Comparison of ENCODE assay signal across 9 cellular contexts in genomic region chr13:95137096-95137495, GRCh38.
DNase-seq lines count a peak whose midpoint lies in the region; ATAC-seq and TF ChIP-seq lines count a peak whose summit lies in the region.
"Had no signal": no experiment of that assay in that cellular context is flagged by ENCODE, and none has a peak within 500 bp of the region (broad histone marks: within the 10 kb centered on the region; RNA-seq: fewer than 3 reads in every experiment).

No MANE protein-coding gene starts in this region.

- no peak overlapping the region for H3K4me3 Mint-ChIP-seq in CD4-positive, alpha-beta T cell

- H3K9me3 ChIP-seq in A673 (ENCODE audit: low read depth, low read length, poor library complexity, severe bottlenecking): no peaks in the 10 kb centered on the region
- no peaks in the 10 kb centered on the region for H3K9me3 ChIP-seq in CD4-positive, alpha-beta T cell (ENCODE audit: control insufficient read depth, low read length)

- no peaks in the 10 kb centered on the region for H3K36me3 ChIP-seq in A673 (ENCODE audit: insufficient read depth, low read length, poor library complexity, severe bottlenecking)

- CTCF ChIA-PET in A673 (lab: Charles Lee): no interaction called here
- CTCF ChIA-PET in CD4-positive, alpha-beta T cell (lab: Charles Lee): no interaction called here
- CTCF ChIA-PET in HEK293T (lab: Yijun Ruan, JAX): no interaction called here

- H3K9me3 Mint-ChIP-seq in CD4-positive, alpha-beta T cell: no peaks in the 10 kb centered on the region

- H3K4me3 ChIP-seq in A673 (ENCODE audit: low read depth, low read length, poor library complexity, severe bottlenecking): no peak overlapping the region
- H3K4me3 ChIP-seq: BLaER1 treated with 17β-estradiol and CSF1 and Interleukin-3, amounts not matched to agents 10 nM and 100 nM had no signal

- no peak overlapping the region for H3K27ac Mint-ChIP-seq in CD4-positive, alpha-beta T cell

- POLR2A ChIA-PET in A673 (lab: Charles Lee; ENCODE audit: low non-redundant PET) (no interaction called here), HEK293T (lab: Yijun Ruan, JAX) (no interaction called here)
- POLR2A ChIA-PET in CD4-positive, alpha-beta T cell (lab: Charles Lee): no interaction called here

- H3K4me1 Mint-ChIP-seq in CD4-positive, alpha-beta T cell (ENCODE audit: low read depth): no peaks in the 10 kb centered on the region

- TF ChIP-seq CTCF in A673 (conservative IDR thresholded peaks at IDR 0.05; ENCODE audit: low read depth, low read length): no peak
- TF ChIP-seq CTCF in VCaP (conservative IDR thresholded peaks at IDR 0.05): no peak
- TF ChIP-seq CTCF in CD4-positive, alpha-beta T cell (IDR thresholded peaks at IDR 0.05): no peak

- H3K4me1 ChIP-seq in A673 (ENCODE audit: insufficient read depth, low read length, poor library complexity, severe bottlenecking): peaks cover 21% of the 10 kb centered on the region

- intact Hi-C loops in A673 (cut with micrococcal nuclease; ENCODE audit: unreplicated experiment): no loop called here
- intact Hi-C loops in CD4-positive, alpha-beta T cell (cut with DNase I, micrococcal nuclease): no loop called here

- no peaks in the 10 kb centered on the region for H3K27me3 Mint-ChIP-seq in CD4-positive, alpha-beta T cell

- no TSS peak for BruUV-seq in A673 (replicated peaks; lab: Mats Ljungman, UMichigan)

- peaks cover 37% of the 10 kb centered on the region for H3K36me3 Mint-ChIP-seq in CD4-positive, alpha-beta T cell (ENCODE audit: low read depth)

- H3K27ac ChIP-seq in A673 (ENCODE audit: low read depth, low read length, poor library complexity, severe bottlenecking) (peak overlapping the region; percentile 6), VCaP (peak overlapping the region; percentile 86)
- H3K27ac ChIP-seq in CD4-positive, alpha-beta T cell (ENCODE audit: low read depth, low read length): no peak overlapping the region
- H3K27ac ChIP-seq: BLaER1 treated with 17β-estradiol and CSF1 and Interleukin-3, amounts not matched to agents 10 nM and 100 nM had no signal

- no peaks in the 10 kb centered on the region for H3K27me3 ChIP-seq in A673 (replicated peaks; ENCODE audit: insufficient read depth, low read depth, low read length, poor library complexity)
- no peaks in the 10 kb centered on the region for H3K27me3 ChIP-seq in CD4-positive, alpha-beta T cell (ENCODE audit: control insufficient read depth, insufficient read depth, low read length)
- H3K27me3 ChIP-seq: BLaER1 treated with 17β-estradiol and CSF1 and Interleukin-3, amounts not matched to agents 10 nM and 100 nM had no signal

- peak; percentile 71 for DNase-seq in A673 (ENCODE audit: low spot score)
- DNase-seq in CD4-positive, alpha-beta T cell: no peak
- no peak for DNase-seq in NCI-H2081 treated with DMSO at 0.1 percent for 48 hours (lab: John Stamatoyannopoulos, UW)
- DNase-seq in HEK293T (ENCODE audit: extremely low spot score): no peak
- DNase-seq in stimulated activated CD4-positive, alpha-beta T cell treated with anti-CD3 and anti-CD28 coated beads, Interleukin-12 subunit alpha, Interleukin-12 subunit beta, amount 100 ng/mL, for 4 hours: no peak

- peak; percentile 85 for ATAC-seq in GM19035 (IDR thresholded peaks at IDR 0.05; ENCODE audit: unreplicated experiment)
- ATAC-seq in HG03060 (IDR thresholded peaks at IDR 0.05; ENCODE audit: low read depth, unreplicated experiment): peak; percentile 90
- no peak for ATAC-seq in CD4-positive, alpha-beta T cell (ENCODE audit: poor library complexity)

TF ChIP-seq in HEK293T, 16 proteins besides CTCF, POLR2A, EP300 and RAD21:
- TF ChIP-seq, protein P1, sequence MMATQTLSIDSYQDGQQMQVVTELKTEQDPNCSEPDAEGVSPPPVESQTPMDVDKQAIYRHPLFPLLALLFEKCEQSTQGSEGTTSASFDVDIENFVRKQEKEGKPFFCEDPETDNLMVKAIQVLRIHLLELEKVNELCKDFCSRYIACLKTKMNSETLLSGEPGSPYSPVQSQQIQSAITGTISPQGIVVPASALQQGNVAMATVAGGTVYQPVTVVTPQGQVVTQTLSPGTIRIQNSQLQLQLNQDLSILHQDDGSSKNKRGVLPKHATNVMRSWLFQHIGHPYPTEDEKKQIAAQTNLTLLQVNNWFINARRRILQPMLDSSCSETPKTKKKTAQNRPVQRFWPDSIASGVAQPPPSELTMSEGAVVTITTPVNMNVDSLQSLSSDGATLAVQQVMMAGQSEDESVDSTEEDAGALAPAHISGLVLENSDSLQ (IDR thresholded peaks at IDR 0.05): no peak
- no peak for TF ChIP-seq NFRKB (IDR thresholded peaks at IDR 0.05)
- no peak for TF ChIP-seq CTBP1 (IDR thresholded peaks at IDR 0.05; ENCODE audit: borderline replicate concordance)
- TF ChIP-seq BHLHE40 (IDR thresholded peaks at IDR 0.05; ENCODE audit: borderline replicate concordance): no peak
- TF ChIP-seq HDGF (IDR thresholded peaks at IDR 0.05; ENCODE audit: borderline replicate concordance): no peak
- TF ChIP-seq ELF4 (IDR thresholded peaks at IDR 0.05): no peak
- no peak for TF ChIP-seq ZNF384 (IDR thresholded peaks at IDR 0.05)
- no peak for TF ChIP-seq TARDBP (IDR thresholded peaks at IDR 0.05)
- TF ChIP-seq L3MBTL2 (conservative IDR thresholded peaks at IDR 0.05): no peak
- TF ChIP-seq SUZ12 (IDR thresholded peaks at IDR 0.05): no peak
- TF ChIP-seq FOXK2 (IDR thresholded peaks at IDR 0.05): no peak
